ENCODE assay signal across 1 cellular context in the genomic region with DNA sequence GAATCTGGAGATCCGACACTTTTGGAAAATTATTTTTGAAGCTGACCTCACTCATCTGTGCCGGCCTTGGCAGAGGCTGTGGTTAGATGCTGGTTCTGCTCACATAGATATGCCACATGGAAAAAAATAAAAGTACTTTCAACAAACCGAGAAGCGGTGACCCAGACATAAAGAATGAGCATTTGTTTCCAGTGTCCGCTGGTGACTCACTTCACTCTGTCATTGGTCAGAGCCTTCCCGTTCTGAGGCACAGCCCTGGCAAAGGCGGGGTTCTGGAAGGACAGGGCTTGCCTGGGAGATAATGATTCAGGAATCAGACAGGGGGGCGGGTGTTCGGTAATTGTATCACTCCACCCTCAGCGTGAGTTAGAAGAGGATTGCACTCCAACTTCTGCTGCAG.
TF ChIP-seq lines count a peak whose summit lies in the region.

No MANE protein-coding gene starts in this region.

TF ChIP-seq in HCT116, 20 proteins besides CTCF, POLR2A, EP300 and RAD21 (continued from another document):
- TF ChIP-seq, protein P1, sequence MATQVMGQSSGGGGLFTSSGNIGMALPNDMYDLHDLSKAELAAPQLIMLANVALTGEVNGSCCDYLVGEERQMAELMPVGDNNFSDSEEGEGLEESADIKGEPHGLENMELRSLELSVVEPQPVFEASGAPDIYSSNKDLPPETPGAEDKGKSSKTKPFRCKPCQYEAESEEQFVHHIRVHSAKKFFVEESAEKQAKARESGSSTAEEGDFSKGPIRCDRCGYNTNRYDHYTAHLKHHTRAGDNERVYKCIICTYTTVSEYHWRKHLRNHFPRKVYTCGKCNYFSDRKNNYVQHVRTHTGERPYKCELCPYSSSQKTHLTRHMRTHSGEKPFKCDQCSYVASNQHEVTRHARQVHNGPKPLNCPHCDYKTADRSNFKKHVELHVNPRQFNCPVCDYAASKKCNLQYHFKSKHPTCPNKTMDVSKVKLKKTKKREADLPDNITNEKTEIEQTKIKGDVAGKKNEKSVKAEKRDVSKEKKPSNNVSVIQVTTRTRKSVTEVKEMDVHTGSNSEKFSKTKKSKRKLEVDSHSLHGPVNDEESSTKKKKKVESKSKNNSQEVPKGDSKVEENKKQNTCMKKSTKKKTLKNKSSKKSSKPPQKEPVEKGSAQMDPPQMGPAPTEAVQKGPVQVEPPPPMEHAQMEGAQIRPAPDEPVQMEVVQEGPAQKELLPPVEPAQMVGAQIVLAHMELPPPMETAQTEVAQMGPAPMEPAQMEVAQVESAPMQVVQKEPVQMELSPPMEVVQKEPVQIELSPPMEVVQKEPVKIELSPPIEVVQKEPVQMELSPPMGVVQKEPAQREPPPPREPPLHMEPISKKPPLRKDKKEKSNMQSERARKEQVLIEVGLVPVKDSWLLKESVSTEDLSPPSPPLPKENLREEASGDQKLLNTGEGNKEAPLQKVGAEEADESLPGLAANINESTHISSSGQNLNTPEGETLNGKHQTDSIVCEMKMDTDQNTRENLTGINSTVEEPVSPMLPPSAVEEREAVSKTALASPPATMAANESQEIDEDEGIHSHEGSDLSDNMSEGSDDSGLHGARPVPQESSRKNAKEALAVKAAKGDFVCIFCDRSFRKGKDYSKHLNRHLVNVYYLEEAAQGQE (IDR thresholded peaks at IDR 0.05; ENCODE audit: low read depth) = no peak
- TF ChIP-seq POLR2AphosphoS5 (IDR thresholded peaks at IDR 0.05; ENCODE audit: low read depth, low read length) = no peak
- no peak for TF ChIP-seq ZFX (IDR thresholded peaks at IDR 0.05)
- TF ChIP-seq CEBPB (IDR thresholded peaks at IDR 0.05; ENCODE audit: low read depth) = no peak
- 0 out of 2 replicates have a peak, but pooled peaks have one; percentile 23 for TF ChIP-seq CBX3 (IDR thresholded peaks at IDR 0.05; ENCODE audit: low read depth)
- peak; percentile 77 for TF ChIP-seq FOSL1 (IDR thresholded peaks at IDR 0.05; ENCODE audit: low read depth)
- peak; percentile 32; the same call in 1 of the 2 replicates for TF ChIP-seq SP1 (IDR thresholded peaks at IDR 0.05; ENCODE audit: low read depth)
- TF ChIP-seq TCF7L2 (IDR thresholded peaks at IDR 0.05; ENCODE audit: borderline replicate concordance, extremely low read depth, insufficient read depth, insufficient read length) = no peak
- TF ChIP-seq EZH2phosphoT487 (IDR thresholded peaks at IDR 0.05; ENCODE audit: borderline replicate concordance) = no peak
- no peak for TF ChIP-seq SIN3A (IDR thresholded peaks at IDR 0.05; ENCODE audit: low read depth)
- TF ChIP-seq JUND (IDR thresholded peaks at IDR 0.05) = peak; percentile 73
